8 cellular contexts compared by ENCODE assay signal in the genomic region with DNA sequence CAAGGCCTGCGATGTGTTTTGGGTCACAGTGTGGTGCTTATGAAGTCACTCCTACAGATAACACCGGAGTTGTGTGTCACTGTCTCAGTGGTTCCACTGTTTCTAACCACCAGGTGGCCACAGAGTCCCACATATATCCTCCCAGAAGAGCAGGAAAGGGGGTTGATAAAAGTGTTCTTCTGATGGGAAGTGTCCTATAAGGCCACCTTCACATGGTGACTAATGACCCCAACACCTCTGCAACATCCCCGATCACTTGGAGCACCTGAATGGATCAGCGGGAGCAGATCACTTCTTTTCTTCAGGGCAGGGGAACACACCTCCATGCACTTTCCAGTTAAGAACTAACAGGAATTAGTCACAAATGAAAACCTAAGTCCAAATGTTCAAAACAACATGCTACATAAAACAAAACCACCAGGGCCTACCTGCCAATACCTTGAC.
DNase-seq lines count a peak whose midpoint lies in the region; ATAC-seq, FAIRE-seq and TF ChIP-seq lines count a peak whose summit lies in the region.
"Not testable (repeated sequence)": the region's sequence is repeated elsewhere in the genome, so short reads cannot be mapped to it uniquely, and the experiment has no call there.

No MANE protein-coding gene starts in this region.

- not testable (repeated sequence) for H3K27me3 ChIP-seq in uterus

- intact Hi-C loops in sciatic nerve (cut with DNase I); uterus (cut with DNase I; ENCODE audit: low total_unique reads): not testable (repeated sequence)

- DNase-seq in GM10266 (ENCODE audit: extremely low spot score) (peak; percentile 75), LoVo (ENCODE audit: low spot score) (peak; percentile 71), RCC 7860 (ENCODE audit: low spot score) (peak; percentile 62), islet precursor cell (peak; percentile 83), sciatic nerve (ENCODE audit: low spot score) (peak; percentile 68), uterus (peak; percentile 55 to 62)
- DNase-seq in activated CD8-positive, alpha-beta memory T cell treated with anti-CD3 and anti-CD28 coated beads, Interleukin-2, amount 50 U/mL, for 4 hours: peak; percentile 68
- DNase-seq in coronary artery (ENCODE audit: low spot score): not testable (repeated sequence)

- not testable (repeated sequence) for H3K4me1 ChIP-seq in uterus

- ATAC-seq in sciatic nerve: peak; percentile 92

- H3K36me3 ChIP-seq in uterus: not testable (repeated sequence)

- FAIRE-seq in RCC 7860 (lab: Jason Lieb, UNC): not testable (repeated sequence)

- TF ChIP-seq CTCF in GM10266 (IDR thresholded peaks at IDR 0.05; ENCODE audit: control insufficient read depth, insufficient read depth, low read depth, missing control alignments): peak; percentile 74
- TF ChIP-seq CTCF in coronary artery (IDR thresholded peaks at IDR 0.05): peak; percentile 54
- TF ChIP-seq CTCF in uterus (IDR thresholded peaks at IDR 0.05): peak; percentile 61 to 85 (median 69)

- not testable (repeated sequence) for H3K4me3 ChIP-seq in coronary artery, uterus

- H3K9me3 ChIP-seq in uterus: not testable (repeated sequence)

- not testable (repeated sequence) for TF ChIP-seq POLR2A in uterus (IDR thresholded peaks at IDR 0.05)

- not testable (repeated sequence) for H3K27ac ChIP-seq in coronary artery, uterus
